In the genomic region with DNA sequence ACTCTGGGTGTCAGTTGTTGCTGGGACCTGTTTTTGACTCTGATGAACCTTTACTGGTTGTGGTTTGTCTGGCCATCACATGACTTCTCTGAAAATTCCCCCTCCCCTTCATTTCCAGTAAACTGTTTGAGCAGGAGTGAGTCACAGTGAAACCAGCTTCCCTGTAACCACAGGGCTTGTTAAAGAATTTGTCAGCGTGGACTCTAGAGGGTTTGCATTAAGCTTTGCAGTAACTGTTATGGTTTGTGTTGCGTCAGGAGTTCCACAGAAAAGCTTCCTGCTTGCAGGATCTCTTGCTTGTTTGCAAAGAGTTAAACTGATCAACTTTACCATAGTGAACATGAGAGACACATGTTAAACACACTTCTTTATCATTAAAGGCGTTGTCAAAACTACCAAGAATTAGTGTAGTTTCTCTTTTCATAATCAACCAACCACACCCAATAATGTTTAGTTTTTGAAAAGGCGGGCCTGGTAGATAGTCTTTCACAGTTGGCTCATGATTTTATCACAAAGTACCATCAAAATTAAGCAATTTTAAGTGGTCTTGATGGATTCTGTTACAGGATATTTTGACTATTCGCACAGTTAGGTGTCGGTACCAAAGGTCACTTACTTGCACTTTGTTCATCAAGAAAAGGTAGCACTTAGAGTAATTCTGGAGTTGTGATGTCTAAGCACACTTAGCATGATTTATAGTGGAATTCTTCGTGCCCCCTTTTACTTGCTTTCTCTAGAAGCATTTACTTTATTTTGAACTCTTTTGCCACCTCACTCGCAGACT, we compare ENCODE assay signal across 8 cellular contexts.
DNase-seq lines count a peak whose midpoint lies in the region; ATAC-seq, FAIRE-seq and TF ChIP-seq lines count a peak whose summit lies in the region.

No MANE protein-coding gene starts in this region.

- TF ChIP-seq EP300 in H1 (IDR thresholded peaks at IDR 0.05; ENCODE audit: borderline replicate concordance in 1 of 2, low read depth in 2 of 2, low read length in 2 of 2), result no peak

- no peak overlapping the region for H2AK5ac ChIP-seq in H1 (ENCODE audit: low read depth, low read length)

- H2BK20ac ChIP-seq in H1 (ENCODE audit: low read length), result no peak overlapping the region

- H3K18ac ChIP-seq in H1 (ENCODE audit: extremely low read depth, low read length), result no peak overlapping the region

- no peaks in the 10 kb centered on the region for H3K27me3 Mint-ChIP-seq in activated CD4-positive, alpha-beta memory T cell treated with anti-CD3 and anti-CD28 coated beads, Interleukin-2, amount 10 ng/mL, durations not matched to agents 7 days and 5 days
- H3K27me3 Mint-ChIP-seq in stimulated activated memory B cell treated with anti-CD40 and anti-IgM and Interleukin-4, amounts not matched to agents 10 μg/mL and 1 μg/mL and 100 μg/mL, for 72 hours, result no peaks in the 10 kb centered on the region

- H3K9me3 ChIP-seq in H1 (ENCODE audit: insufficient read depth in 2 of 2, low read depth in 1 of 2, low read length in 1 of 2), result no peaks in the 10 kb centered on the region
- H3K9me3 ChIP-seq in muscle layer of colon (ENCODE audit: low read length), result no peaks in the 10 kb centered on the region

- H3K4me3 Mint-ChIP-seq in activated CD4-positive, alpha-beta memory T cell treated with anti-CD3 and anti-CD28 coated beads, Interleukin-2, amount 10 ng/mL, durations not matched to agents 7 days and 5 days, result peak overlapping the region; percentile 79
- H3K4me3 Mint-ChIP-seq in stimulated activated memory B cell treated with anti-CD40 and anti-IgM and Interleukin-4, amounts not matched to agents 10 μg/mL and 1 μg/mL and 100 μg/mL, for 72 hours, result peak overlapping the region; percentile 68

- H4K20me1 ChIP-seq in H1 (replicated peaks in 1 of 2; ENCODE audit: control insufficient read depth in 1 of 2, insufficient read depth in 2 of 2, low read length in 2 of 2), result no peaks in the 10 kb centered on the region

- no peak for TF ChIP-seq CTCF in H1 (IDR thresholded peaks at IDR 0.05; ENCODE audit: control extremely low read depth in 1 of 3, insufficient read depth in 1 of 3, low read depth in 1 of 3, low read length in 3 of 3)

- no peaks in the 10 kb centered on the region for H3K36me3 ChIP-seq in H1 (ENCODE audit: control insufficient read depth in 2 of 4, insufficient read depth in 4 of 4, low read length in 3 of 4)
- no peaks in the 10 kb centered on the region for H3K36me3 ChIP-seq in muscle layer of colon (ENCODE audit: insufficient read depth, low read length)

- H3K4me1 Mint-ChIP-seq in activated CD4-positive, alpha-beta memory T cell treated with anti-CD3 and anti-CD28 coated beads, Interleukin-2, amount 10 ng/mL, durations not matched to agents 7 days and 5 days, result peaks cover 63% of the 10 kb centered on the region
- peaks cover 40% of the 10 kb centered on the region for H3K4me1 Mint-ChIP-seq in stimulated activated memory B cell treated with anti-CD40 and anti-IgM and Interleukin-4, amounts not matched to agents 10 μg/mL and 1 μg/mL and 100 μg/mL, for 72 hours

- no peak for FAIRE-seq in H1 (lab: Jason Lieb, UNC)

- no peak for TF ChIP-seq POLR2A in H1 (IDR thresholded peaks at IDR 0.05; ENCODE audit: control extremely low read depth in 1 of 2, low read depth in 2 of 2, low read length in 2 of 2)

- no peaks in the 10 kb centered on the region for H3K79me1 ChIP-seq in H1 (ENCODE audit: low read depth, low read length)

- no peak overlapping the region for H3K4me3 ChIP-seq in H1 (ENCODE audit: extremely low read depth in 1 of 4, insufficient read depth in 2 of 4, low read depth in 3 of 4, low read length in 4 of 4)
- H3K4me3 ChIP-seq in muscle layer of colon (ENCODE audit: low read depth in 1 of 2, low read length in 2 of 2), result peak overlapping the region in 1 of 2 donors; percentile 19

- no peaks in the 10 kb centered on the region for H3K23me2 ChIP-seq in H1 (ENCODE audit: low read depth, low read length)

- ATAC-seq in GM18519 (IDR thresholded peaks at IDR 0.05; ENCODE audit: low FRiP score, unreplicated experiment), result peak; percentile 87
- peak; percentile 84 for ATAC-seq in HG03025 (IDR thresholded peaks at IDR 0.05; ENCODE audit: low FRiP score, unreplicated experiment)
- ATAC-seq in stimulated activated memory B cell treated with anti-CD40 and anti-IgM and Interleukin-4, amounts not matched to agents 10 μg/mL and 1 μg/mL and 100 μg/mL, for 72 hours, result peak; percentile 98

- H3K27ac ChIP-seq in H1 (ENCODE audit: low read depth, low read length) (no peak overlapping the region; the same call in 1 of the 2 replicates), muscle layer of colon (ENCODE audit: low read depth, low read length) (peak overlapping the region; percentile 86)

- H3K4me1 ChIP-seq in H1 (replicated peaks in 1 of 4; ENCODE audit: control insufficient read depth in 3 of 4, insufficient read depth in 4 of 4, low read length in 3 of 4) (peaks cover 2 to 13% (median 11%) of the 10 kb centered on the region in 4 experiments; a peak in 4 of 7 replicates), muscle layer of colon (ENCODE audit: insufficient read depth, low read length) (peaks cover 37% of the 10 kb centered on the region)

- POLR2A ChIA-PET in activated CD4-positive, alpha-beta memory T cell treated with anti-CD3 and anti-CD28 coated beads, Interleukin-2, amount 10 ng/mL, durations not matched to agents 7 days and 5 days (lab: Charles Lee), result interaction anchor here (0.7 to 20.1 kb wide), 23 partner anchors 9 to 1450 kb away, joined by 3 to 2499 read pairs (median 5); a partner anchor contains a TSS
- POLR2A ChIA-PET in H1 (lab: Charles Lee; ENCODE audit: partially characterized antibody), result interaction anchor here (1.2 to 2.5 kb wide), 2 partner anchors 51 to 54 kb away, joined by 6 to 10 read pairs; no protein-coding TSS in a partner anchor

- no peak overlapping the region for H3K4ac ChIP-seq in H1 (replicated peaks; ENCODE audit: insufficient read length, low read depth, low read length)

- H3K36me3 Mint-ChIP-seq in activated CD4-positive, alpha-beta memory T cell treated with anti-CD3 and anti-CD28 coated beads, Interleukin-2, amount 10 ng/mL, durations not matched to agents 7 days and 5 days (ENCODE audit: low read depth), result peaks cover 42% of the 10 kb centered on the region
- H3K36me3 Mint-ChIP-seq in stimulated activated memory B cell treated with anti-CD40 and anti-IgM and Interleukin-4, amounts not matched to agents 10 μg/mL and 1 μg/mL and 100 μg/mL, for 72 hours, result peaks cover 14% of the 10 kb centered on the region

- no peaks in the 10 kb centered on the region for H3K79me2 ChIP-seq in H1 (ENCODE audit: control insufficient read depth in 1 of 2, insufficient read depth in 2 of 2, low read length in 2 of 2)

- peak overlapping the region; percentile 66 for H2BK5ac ChIP-seq in H1 (ENCODE audit: low read depth, low read length)

- no peak overlapping the region for H2BK120ac ChIP-seq in H1 (replicated peaks; ENCODE audit: low read depth, low read length)

- no peak overlapping the region for H4K91ac ChIP-seq in H1 (replicated peaks; ENCODE audit: insufficient read length, low read length)

- no peaks in the 10 kb centered on the region for H3K27me3 ChIP-seq in H1 (replicated peaks in 1 of 4; ENCODE audit: control insufficient read depth in 3 of 4, extremely low read depth in 1 of 4, insufficient read depth in 3 of 4, low read length in 3 of 4)
- no peaks in the 10 kb centered on the region for H3K27me3 ChIP-seq in muscle layer of colon (ENCODE audit: control insufficient read depth in 1 of 2, insufficient read depth in 2 of 2, low read length in 2 of 2)

- H2AFZ ChIP-seq in H1 (ENCODE audit: low read length), result no peak overlapping the region

- WGBS in H1 (ENCODE audit: extremely low coverage in 1 of 2, insufficient coverage in 1 of 2, insufficient read length in 1 of 2, insufficient replicate concordance in 2 of 2, low coverage in 1 of 2, low lambda C conversion rate in 2 of 2, missing lambda C conversion rate in 1 of 2), 2 experiments, result 74 to 100% methylated on average over 1 to 8 of the region's 8 CpGs

- DNase-seq in ACHN, result peak; percentile 100
- DNase-seq in NCI-H526 treated with DMSO at 0.1 percent for 48 hours (lab: John Stamatoyannopoulos, UW), result peak; percentile 73
- peak; percentile 89 for DNase-seq in activated CD4-positive, alpha-beta memory T cell treated with anti-CD3 and anti-CD28 coated beads, Interleukin-2, amount 10 ng/mL, durations not matched to agents 7 days and 5 days
- DNase-seq in H1 (ENCODE audit: low read depth in 1 of 2, low spot score in 2 of 2), result peak in 1 of 2 experiments; percentile 29

- no peaks in the 10 kb centered on the region for H3K9me3 Mint-ChIP-seq in activated CD4-positive, alpha-beta memory T cell treated with anti-CD3 and anti-CD28 coated beads, Interleukin-2, amount 10 ng/mL, durations not matched to agents 7 days and 5 days
- H3K9me3 Mint-ChIP-seq in stimulated activated memory B cell treated with anti-CD40 and anti-IgM and Interleukin-4, amounts not matched to agents 10 μg/mL and 1 μg/mL and 100 μg/mL, for 72 hours, result no peaks in the 10 kb centered on the region

- CTCF ChIA-PET in activated CD4-positive, alpha-beta memory T cell treated with anti-CD3 and anti-CD28 coated beads, Interleukin-2, amount 10 ng/mL, durations not matched to agents 7 days and 5 days (lab: Charles Lee), result interaction anchor here (0.6 to 8.9 kb wide), 8 partner anchors 13 to 75 kb away, joined by 3 to 88 read pairs (median 12); no protein-coding TSS in a partner anchor
- CTCF ChIA-PET in H1 (lab: Charles Lee; ENCODE audit: partially characterized antibody), result no interaction called here

- H3K9ac ChIP-seq in H1 (replicated peaks in 1 of 4; ENCODE audit: extremely low read depth in 1 of 4, low read depth in 3 of 4, low read length in 3 of 4) (no peak overlapping the region), muscle layer of colon (ENCODE audit: low read length) (peak overlapping the region; percentile 22)

- peak overlapping the region; percentile 97 for H3K27ac Mint-ChIP-seq in activated CD4-positive, alpha-beta memory T cell treated with anti-CD3 and anti-CD28 coated beads, Interleukin-2, amount 10 ng/mL, durations not matched to agents 7 days and 5 days
- H3K27ac Mint-ChIP-seq in stimulated activated memory B cell treated with anti-CD40 and anti-IgM and Interleukin-4, amounts not matched to agents 10 μg/mL and 1 μg/mL and 100 μg/mL, for 72 hours, result peak overlapping the region; percentile 90

- H2BK15ac ChIP-seq in H1 (ENCODE audit: low read length), result no peak overlapping the region

- in situ Hi-C loops in ACHN (cut with HindIII; ENCODE audit: low pct_ligation_motif_present, low pct_unique_long_range_greater_than_20kb, low sequenced_read_pairs), result no loop called here

- H3K56ac ChIP-seq in H1 (replicated peaks; ENCODE audit: insufficient read length, low read depth, low read length), result no peak overlapping the region

- H3K4me2 ChIP-seq in H1 (ENCODE audit: insufficient read depth in 1 of 2, low read depth in 2 of 2, low read length in 2 of 2), result no peak overlapping the region; a peak in 1 of 4 replicates

- no peak for TF ChIP-seq RAD21 in H1 (IDR thresholded peaks at IDR 0.05 in 1 of 2, conservative IDR thresholded peaks at IDR 0.05 in 1 of 2; ENCODE audit: low read depth in 2 of 2, low read length in 2 of 2)

- no peak overlapping the region for H3K14ac ChIP-seq in H1 (ENCODE audit: insufficient read length)

- H4K5ac ChIP-seq in H1 (ENCODE audit: insufficient read length, low read depth, low read length), result no peak overlapping the region

- H4K8ac ChIP-seq in H1 (ENCODE audit: extremely low read depth, insufficient read depth, low read length), result no peak overlapping the region

- peak overlapping the region; percentile 40; the same call in 1 of the 2 replicates for H2BK12ac ChIP-seq in H1 (ENCODE audit: low read depth, low read length)

- no peak overlapping the region for H3K23ac ChIP-seq in H1 (ENCODE audit: insufficient read length)
